ENCODE assay signal across 8 cellular contexts in genomic region chr6:27188885-27189418, GRCh38. TPM values are rescaled to one million over a fixed set of nuclear protein-coding genes. Genes with fewer than 3 reads are reported as not detected.
A peak's percentile ranks its signal among the peaks of the same experiment; 100 is the strongest.
DNase-seq lines count a peak whose midpoint lies in the region; ATAC-seq and TF ChIP-seq lines count a peak whose summit lies in the region.

No MANE protein-coding gene starts in this region.

- H3K27me3 Mint-ChIP-seq in activated CD8-positive, alpha-beta T cell treated with anti-CD3 and anti-CD28 coated beads, Interleukin-2, amount 10 ng/mL, durations not matched to agents 7 days and 5 days (ENCODE audit: low read depth), result no peaks in the 10 kb centered on the region
- no peaks in the 10 kb centered on the region for H3K27me3 Mint-ChIP-seq in naive B cell

- H3K27ac ChIP-seq in upper lobe of left lung, result peak overlapping the region; percentile 76 to 89 (median 86)

- CTCF ChIA-PET in activated CD8-positive, alpha-beta T cell treated with anti-CD3 and anti-CD28 coated beads, Interleukin-2, amount 10 ng/mL, durations not matched to agents 7 days and 5 days (lab: Charles Lee), result interaction anchor here (1.9 to 2.2 kb wide), 2 partner anchors 12 to 564 kb away, joined by 12 to 28 read pairs; no protein-coding TSS in a partner anchor

- POLR2A ChIA-PET in activated CD8-positive, alpha-beta T cell treated with anti-CD3 and anti-CD28 coated beads, Interleukin-2, amount 10 ng/mL, durations not matched to agents 7 days and 5 days (lab: Charles Lee), result interaction anchor here (1.3 kb wide), 1 partner anchor 11 kb away, joined by 7 read pairs; no protein-coding TSS in a partner anchor

- TF ChIP-seq CTCF in fibroblast of mammary gland (conservative IDR thresholded peaks at IDR 0.05; ENCODE audit: control insufficient read depth, insufficient read depth, low read depth, low read length), result peak; percentile 63
- TF ChIP-seq CTCF in upper lobe of left lung (IDR thresholded peaks at IDR 0.05), result peak; percentile 40 to 73 (median 64)

- no peak for TF ChIP-seq POLR2A in upper lobe of left lung (IDR thresholded peaks at IDR 0.05)

- peak overlapping the region; percentile 84 for H3K4me3 Mint-ChIP-seq in activated CD8-positive, alpha-beta T cell treated with anti-CD3 and anti-CD28 coated beads, Interleukin-2, amount 10 ng/mL, durations not matched to agents 7 days and 5 days
- peak overlapping the region; percentile 83 to 97 (median 93) for H3K4me3 Mint-ChIP-seq in naive B cell

- DNase-seq in DMS 273 treated with DMSO at 0.1 percent for 48 hours (lab: John Stamatoyannopoulos, UW) (peak; percentile 73), HT1080 (ENCODE audit: low read depth) (peak; percentile 72), NCI-H82 (lab: John Stamatoyannopoulos, UW) (peak; percentile 87), fibroblast of mammary gland (ENCODE audit: low read depth) (peak; percentile 81), naive B cell (peak; percentile 71), upper lobe of left lung (peak in 1 of 2 donors; percentile 79)
- DNase-seq in activated CD8-positive, alpha-beta T cell treated with anti-CD3 and anti-CD28 coated beads, Interleukin-2, amount 10 ng/mL, durations not matched to agents 7 days and 5 days, result peak; percentile 69

- H3K9me3 ChIP-seq in upper lobe of left lung, result no peaks in the 10 kb centered on the region

- no peak for TF ChIP-seq EP300 in upper lobe of left lung (IDR thresholded peaks at IDR 0.05)

- 20 to 23% methylated on average over 10 of the region's 10 CpGs for WGBS in upper lobe of left lung, 2 donors

- H3K27me3 ChIP-seq in upper lobe of left lung, result no peaks in the 10 kb centered on the region

- peaks cover 0 to 4% (median 2%) of the 10 kb centered on the region in 4 donors for H3K4me1 ChIP-seq in upper lobe of left lung

- H3K9me3 Mint-ChIP-seq in activated CD8-positive, alpha-beta T cell treated with anti-CD3 and anti-CD28 coated beads, Interleukin-2, amount 10 ng/mL, durations not matched to agents 7 days and 5 days (ENCODE audit: insufficient read depth), result no peaks in the 10 kb centered on the region
- H3K9me3 Mint-ChIP-seq in naive B cell, result no peaks in the 10 kb centered on the region

- H3K4me3 ChIP-seq in fibroblast of mammary gland (ENCODE audit: control insufficient read depth, low read depth, low read length) (peak overlapping the region; percentile 80), upper lobe of left lung (peak overlapping the region; percentile 52 to 75 (median 66))

- ATAC-seq in GM21360 (IDR thresholded peaks at IDR 0.05; ENCODE audit: unreplicated experiment), result peak; percentile 68
- peak; percentile 90 for ATAC-seq in activated CD8-positive, alpha-beta T cell treated with anti-CD3 and anti-CD28 coated beads, Interleukin-2, amount 10 ng/mL, durations not matched to agents 7 days and 5 days
- ATAC-seq in naive B cell (ENCODE audit: low read depth in 2 of 2), result peak; percentile 80 to 90
- peak; percentile 87 to 96 for ATAC-seq in upper lobe of left lung (ENCODE audit: low FRiP score in 2 of 2)

- no peaks in the 10 kb centered on the region for H3K36me3 Mint-ChIP-seq in activated CD8-positive, alpha-beta T cell treated with anti-CD3 and anti-CD28 coated beads, Interleukin-2, amount 10 ng/mL, durations not matched to agents 7 days and 5 days (ENCODE audit: low read depth)
- H3K36me3 Mint-ChIP-seq in naive B cell, result no peaks in the 10 kb centered on the region

- peak overlapping the region; percentile 50 for H3K27ac Mint-ChIP-seq in activated CD8-positive, alpha-beta T cell treated with anti-CD3 and anti-CD28 coated beads, Interleukin-2, amount 10 ng/mL, durations not matched to agents 7 days and 5 days
- H3K27ac Mint-ChIP-seq in naive B cell, result peak overlapping the region in 2 of 6 donors; percentile 8 to 91

- H3K4me1 Mint-ChIP-seq in activated CD8-positive, alpha-beta T cell treated with anti-CD3 and anti-CD28 coated beads, Interleukin-2, amount 10 ng/mL, durations not matched to agents 7 days and 5 days (ENCODE audit: low read depth), result peaks cover 16% of the 10 kb centered on the region
- peaks cover 8 to 16% (median 12%) of the 10 kb centered on the region in 3 donors for H3K4me1 Mint-ChIP-seq in naive B cell

- H3K36me3 ChIP-seq in upper lobe of left lung, result no peaks in the 10 kb centered on the region

RNA-seq across cellular contexts. Expression of gene PRSS16, which starts 58.5 kb away (rescaled TPM):
- not detected in 2 replicates for total RNA-seq in HT1080 (2014; rRNA removed; shearing (Covaris generic))
- 0.03 TPM in 1 of 2 replicates, not detected in the other for polyA plus RNA-seq in HT1080 (2015; cell fraction: cytosol; rRNA removed)
- not detected in 2 replicates for polyA plus RNA-seq in HT1080 (2015; cell fraction: nucleus; rRNA removed)
- under 1 TPM; 0.81 to 0.82 TPM for total RNA-seq in activated CD8-positive, alpha-beta T cell treated with anti-CD3 and anti-CD28 coated beads, Interleukin-2, amount 10 ng/mL, durations not matched to agents 7 days and 5 days
- polyA plus RNA-seq in naive B cell (ENCODE audit: low read depth in 6 of 6), result 1 to 10 TPM in 1 of 6 donors, under 1 TPM in 2, not detected in 3; 0.31 to 1.3 (median 0.76) TPM
- 10 to 100 TPM; 11.9 to 21.0 (median 14.6) TPM for total RNA-seq in upper lobe of left lung

Comparison
In these comparisons a context has a peak if more than half of its experiments do, and no peak if none do; other contexts are left out.
1. RNA of gene PRSS16, which starts 58.5 kb away (total RNA-seq): 11.9 to 21.0 TPM in upper lobe of left lung; 0.81 to 0.82 TPM in activated CD8-positive, alpha-beta T cell treated with anti-CD3 and anti-CD28 coated beads, Interleukin-2, amount 10 ng/mL, durations not matched to agents 7 days and 5 days and not detected in HT1080; every median in the first group is over 4 times any median in the second.
2. Peak in every context shown above with its lines, with median percentiles within 50 percentile points of each other: ATAC-seq.